ENCODE assay signal across 8 cellular contexts in genomic region chr1:229579101-229579651, GRCh38. TPM values are rescaled to one million over a fixed set of nuclear protein-coding genes. Genes with fewer than 3 reads are reported as not detected.
DNase-seq lines count a peak whose midpoint lies in the region; ATAC-seq, FAIRE-seq and TF ChIP-seq lines count a peak whose summit lies in the region.

No MANE protein-coding gene starts in this region.

- DNase-seq in AML-193 (lab: John Stamatoyannopoulos, UW) (peak; percentile 73 to 83), Karpas-422 (peak; percentile 86), SHP77 (lab: John Stamatoyannopoulos, UW) (peak; percentile 78 to 81), fibroblast of lung (ENCODE audit: low read depth in 2 of 2) (peak; percentile 35 to 42), pancreas (no peak), iPS-NIHi7 (ENCODE audit: extremely low spot score) (no peak), HT-29 (ENCODE audit: low spot score) (no peak)

- no peaks in the 10 kb centered on the region for H3K27me3 ChIP-seq in Karpas-422 (ENCODE audit: low read length)
- H3K27me3 ChIP-seq in fibroblast of lung (ENCODE audit: control insufficient read depth, insufficient read depth, low read length): no peaks in the 10 kb centered on the region
- H3K27me3 ChIP-seq in pancreas: no peaks in the 10 kb centered on the region

- intact Hi-C loops in pancreas (cut with DNase I): no loop called here

- peak overlapping the region; percentile 57 for H3K4me3 ChIP-seq in Karpas-422 (ENCODE audit: low read length)
- H3K4me3 ChIP-seq in fibroblast of lung (replicated peaks in 1 of 4; ENCODE audit: control extremely low read depth in 1 of 4, insufficient read depth in 1 of 4, low read depth in 3 of 4, low read length in 4 of 4): no peak overlapping the region
- no peak overlapping the region for H3K4me3 ChIP-seq in pancreas

- H3K9ac ChIP-seq in Karpas-422 (ENCODE audit: low read length) (peak overlapping the region; percentile 52), fibroblast of lung (ENCODE audit: insufficient read depth, low read length) (no peak overlapping the region)

- H3K4me2 ChIP-seq in Karpas-422 (ENCODE audit: low read depth, low read length, poor library complexity, severe bottlenecking) (peak overlapping the region; percentile 74), fibroblast of lung (ENCODE audit: extremely low read depth, insufficient read depth, low read length) (peak overlapping the region; percentile 8)

- H3K4me1 ChIP-seq in Karpas-422 (ENCODE audit: low read length) (peaks cover 21% of the 10 kb centered on the region), fibroblast of lung (ENCODE audit: control insufficient read depth, extremely low read depth, insufficient read depth, low read length) (peaks cover 3% of the 10 kb centered on the region), pancreas (peaks cover 0 to 16% (median 3%) of the 10 kb centered on the region in 3 donors)

- H3K27ac ChIP-seq in Karpas-422 (ENCODE audit: low read length): 0 out of 2 replicates have a peak overlapping the region, but pooled peaks have one; percentile 41
- H3K27ac ChIP-seq in fibroblast of lung (ENCODE audit: insufficient read depth, low read length): no peak overlapping the region
- H3K27ac ChIP-seq in pancreas: peak overlapping the region in 2 of 4 donors; percentile 47 to 58

- 57 to 62% methylated on average over 9 of the region's 9 CpGs for WGBS in pancreas, 2 donors

- H2AFZ ChIP-seq in Karpas-422 (ENCODE audit: low read length): peak overlapping the region; percentile 54
- H2AFZ ChIP-seq in fibroblast of lung (ENCODE audit: low read length): peak overlapping the region; percentile 58

- H4K20me1 ChIP-seq in Karpas-422 (ENCODE audit: insufficient read depth, low read depth, low read length) (no peaks in the 10 kb centered on the region), fibroblast of lung (ENCODE audit: control insufficient read depth, extremely low read depth, insufficient read depth, low read length) (no peaks in the 10 kb centered on the region)

- H3K36me3 ChIP-seq in Karpas-422 (ENCODE audit: insufficient read depth, low read length) (no peaks in the 10 kb centered on the region), fibroblast of lung (ENCODE audit: control insufficient read depth, insufficient read depth, low read length) (no peaks in the 10 kb centered on the region), pancreas (no peaks in the 10 kb centered on the region)

- no peaks in the 10 kb centered on the region for H3K9me2 ChIP-seq in Karpas-422 (replicated peaks; ENCODE audit: insufficient read depth, low read length)

- H3K79me2 ChIP-seq in Karpas-422 (ENCODE audit: low read length) (no peaks in the 10 kb centered on the region), fibroblast of lung (ENCODE audit: control insufficient read depth, insufficient read depth, low read length) (no peaks in the 10 kb centered on the region)

- no peak for TF ChIP-seq CTCF in fibroblast of lung (conservative IDR thresholded peaks at IDR 0.05 in 1 of 2, IDR thresholded peaks at IDR 0.05 in 1 of 2; ENCODE audit: low read depth in 1 of 2, low read length in 2 of 2)
- TF ChIP-seq CTCF in pancreas (IDR thresholded peaks at IDR 0.05): no peak

- no peak for FAIRE-seq in pancreas (lab: Jason Lieb, UNC)

- peak; percentile 81 for ATAC-seq in GM21360 (IDR thresholded peaks at IDR 0.05; ENCODE audit: unreplicated experiment)
- peak in 3 of 4 donors; percentile 32 to 44 (median 42) for ATAC-seq in pancreas

- no peaks in the 10 kb centered on the region for H3K9me3 ChIP-seq in Karpas-422 (ENCODE audit: low read length)
- H3K9me3 ChIP-seq in fibroblast of lung (ENCODE audit: control insufficient read depth, insufficient read depth, low read depth, low read length): no peaks in the 10 kb centered on the region
- no peaks in the 10 kb centered on the region for H3K9me3 ChIP-seq in pancreas

RNA-seq across cellular contexts. Expression of gene ABCB10, which starts 20.7 kb away (rescaled TPM):
- 19.9 and 27.8 TPM in 2 replicates for total RNA-seq in Karpas-422 (2014; rRNA removed; shearing (Covaris generic); ENCODE audit: low replicate concordance)
- total RNA-seq in fibroblast of lung (11.3 and 14.9 TPM in 2 replicates), pancreas (1 to 10 TPM; 4.9 to 8.6 (median 7.2) TPM)
- polyA plus RNA-seq in fibroblast of lung (11.0 and 11.3 TPM in 2 replicates), pancreas (1 to 10 TPM; 3.8 to 6.5 TPM)
- polyA plus RNA-seq in fibroblast of lung (2012): 9.3 and 10.0 TPM in 2 replicates
- 6.6 and 14.8 TPM in 2 replicates for polyA minus RNA-seq in fibroblast of lung (ENCODE audit: low replicate concordance)
- total RNA-seq in HT-29 (2014; rRNA removed; shearing (Covaris generic)): 10.3 and 13.5 TPM in 2 replicates

RNA-seq across cellular contexts. Expression of gene TAF5L, which starts 46.7 kb away (rescaled TPM):
- total RNA-seq in Karpas-422 (2014; rRNA removed; shearing (Covaris generic); ENCODE audit: low replicate concordance): 30.7 and 32.6 TPM in 2 replicates
- total RNA-seq in fibroblast of lung (13.6 and 17.3 TPM in 2 replicates), pancreas (1 to 10 TPM; 4.4 to 9.5 (median 7.1) TPM)
- polyA plus RNA-seq in fibroblast of lung (18.6 and 23.7 TPM in 2 replicates), pancreas (1 to 10 TPM; 5.1 to 8.5 TPM)
- polyA plus RNA-seq in fibroblast of lung (2012): 13.9 and 15.3 TPM in 2 replicates
- polyA minus RNA-seq in fibroblast of lung (ENCODE audit: low replicate concordance): 20.3 and 24.3 TPM in 2 replicates
- 26.1 and 34.7 TPM in 2 replicates for total RNA-seq in HT-29 (2014; rRNA removed; shearing (Covaris generic))

RNA-seq across cellular contexts. Expression of gene URB2, which starts 46.9 kb away (rescaled TPM):
- 14.1 and 15.0 TPM in 2 replicates for total RNA-seq in Karpas-422 (2014; rRNA removed; shearing (Covaris generic); ENCODE audit: low replicate concordance)
- total RNA-seq in fibroblast of lung (8.7 and 8.8 TPM in 2 replicates), pancreas (1 to 10 TPM; 2.0 to 4.7 (median 3.9) TPM)
- polyA plus RNA-seq in fibroblast of lung (5.2 and 9.2 TPM in 2 replicates), pancreas (1 to 10 TPM; 2.0 to 2.3 TPM)
- polyA plus RNA-seq in fibroblast of lung (2012): 4.0 and 6.7 TPM in 2 replicates
- 11.3 and 22.7 TPM in 2 replicates for polyA minus RNA-seq in fibroblast of lung (ENCODE audit: low replicate concordance)
- 18.7 and 20.7 TPM in 2 replicates for total RNA-seq in HT-29 (2014; rRNA removed; shearing (Covaris generic))

Comparison
In these comparisons a context has a peak if more than half of its experiments do, and no peak if none do; other contexts are left out.
1. DNase-seq: peak in AML-193 (2 of 2), Karpas-422 (single experiment), SHP77 (2 of 2) and fibroblast of lung (2 of 2); none in pancreas (0 of 6), iPS-NIHi7 (single experiment) and HT-29 (single experiment).